ENCODE assay signal across 12 cellular contexts in genomic region chr12:110249105-110249504, GRCh38. TPM values are rescaled to one million over a fixed set of nuclear protein-coding genes. Genes with fewer than 3 reads are reported as not detected.
DNase-seq lines count a peak whose midpoint lies in the region; ATAC-seq and TF ChIP-seq lines count a peak whose summit lies in the region.
"Had no signal": no experiment of that assay in that cellular context is flagged by ENCODE, and none has a peak within 500 bp of the region (broad histone marks: within the 10 kb centered on the region; RNA-seq: fewer than 3 reads in every experiment).

No MANE protein-coding gene starts in this region.

- H3K27me3 Mint-ChIP-seq in natural killer cell treated with Interleukin-12 subunit alpha and Interleukin-12 subunit beta and Interleukin-15 and Interleukin-18, amount 100 ng/mL, for 72 hours: no peaks in the 10 kb centered on the region

- peak; percentile 25 to 37 for DNase-seq in Kasumi-1 (lab: John Stamatoyannopoulos, UW)
- DNase-seq in mammary epithelial cell: no peak
- DNase-seq in left lobe of liver (ENCODE audit: low spot score): peak; percentile 45
- no peak for DNase-seq in stomach
- DNase-seq in natural killer cell treated with Interleukin-12 subunit alpha and Interleukin-12 subunit beta and Interleukin-15 and Interleukin-18, amount 100 ng/mL, for 72 hours (ENCODE audit: low spot score): no peak
- DNase-seq: NCI-H1417 treated with DMSO at 0.1 percent for 48 hours, uterus had no signal

- intact Hi-C loops in mammary epithelial cell (cut with micrococcal nuclease) (loop anchor here (2.0 kb wide), 1 partner anchor 14 kb away; no protein-coding TSS in a partner anchor), stomach (cut with DNase I; ENCODE audit: low total_unique reads) (no loop called here)

- no peaks in the 10 kb centered on the region for H3K36me3 Mint-ChIP-seq in natural killer cell treated with Interleukin-12 subunit alpha and Interleukin-12 subunit beta and Interleukin-15 and Interleukin-18, amount 100 ng/mL, for 72 hours

- H3K4me3 ChIP-seq in mammary epithelial cell (replicated peaks in 1 of 3; ENCODE audit: insufficient read depth in 1 of 3, low read depth in 2 of 3, low read length in 3 of 3) (no peak overlapping the region), stomach (no peak overlapping the region)
- H3K4me3 ChIP-seq: uterus had no signal

- peaks cover 3% of the 10 kb centered on the region for H3K79me2 ChIP-seq in mammary epithelial cell (ENCODE audit: insufficient read depth, low read length)

- CTCF ChIA-PET in mammary epithelial cell (lab: Charles Lee; ENCODE audit: low non-redundant PET): interaction anchor here (0.6 kb wide), 1 partner anchor 1147 kb away, joined by 3 read pairs; no protein-coding TSS in a partner anchor

- H3K9me3 Mint-ChIP-seq in natural killer cell treated with Interleukin-12 subunit alpha and Interleukin-12 subunit beta and Interleukin-15 and Interleukin-18, amount 100 ng/mL, for 72 hours: no peaks in the 10 kb centered on the region
- H3K9me3 Mint-ChIP-seq: T-helper 2 cell treated with Interferon-gamma antibody and Interleukin-4, amounts not matched to agents 5 μg/mL and 100 μg/mL, for 36 hours had no signal

- no peaks in the 10 kb centered on the region for H3K36me3 ChIP-seq in mammary epithelial cell (ENCODE audit: insufficient read depth, low read length)
- H3K36me3 ChIP-seq in stomach: peaks cover 0 to 10% (median 0%) of the 10 kb centered on the region in 4 donors
- H3K36me3 ChIP-seq: uterus had no signal

- no peaks in the 10 kb centered on the region for H4K20me1 ChIP-seq in mammary epithelial cell (ENCODE audit: insufficient read depth, low read length)

- no TSS peak for BruUV-seq in mammary epithelial cell (replicated peaks; lab: Mats Ljungman, UMichigan)

- no peak overlapping the region for H3K4me2 ChIP-seq in mammary epithelial cell (ENCODE audit: insufficient read depth, low read depth, low read length)

- peak overlapping the region; percentile 92 for H3K27ac ChIP-seq in mammary epithelial cell (ENCODE audit: insufficient read depth, low read depth, low read length)
- peak overlapping the region; percentile 37 to 84 (median 78) for H3K27ac ChIP-seq in stomach
- H3K27ac ChIP-seq: uterus had no signal

- no peak for TF ChIP-seq POLR2A in stomach (IDR thresholded peaks at IDR 0.05)

- no peak overlapping the region for H3K4me3 Mint-ChIP-seq in natural killer cell treated with Interleukin-12 subunit alpha and Interleukin-12 subunit beta and Interleukin-15 and Interleukin-18, amount 100 ng/mL, for 72 hours
- H3K4me3 Mint-ChIP-seq: T-helper 2 cell treated with Interferon-gamma antibody and Interleukin-4, amounts not matched to agents 5 μg/mL and 100 μg/mL, for 36 hours had no signal

- H3K4me1 ChIP-seq in mammary epithelial cell (ENCODE audit: insufficient read depth, low read length) (peaks cover 39% of the 10 kb centered on the region), stomach (peaks cover 53 to 72% (median 60%) of the 10 kb centered on the region in 4 donors)
- H3K4me1 ChIP-seq: uterus had no signal

- dilution Hi-C loops in mammary epithelial cell (cut with HindIII; ENCODE audit: low sequenced_read_pairs): no loop called here

- H3K27ac Mint-ChIP-seq in natural killer cell treated with Interleukin-12 subunit alpha and Interleukin-12 subunit beta and Interleukin-15 and Interleukin-18, amount 100 ng/mL, for 72 hours: no peak overlapping the region
- H3K27ac Mint-ChIP-seq: T-helper 2 cell treated with Interferon-gamma antibody and Interleukin-4, amounts not matched to agents 5 μg/mL and 100 μg/mL, for 36 hours had no signal

- in situ Hi-C loops in mammary epithelial cell (cut with MboI; ENCODE audit: low sequenced_read_pairs in 2 of 2): no loop called here

- TF ChIP-seq EP300 in stomach (IDR thresholded peaks at IDR 0.05): no peak

- H2AFZ ChIP-seq in mammary epithelial cell (ENCODE audit: low read depth, low read length): peak overlapping the region; percentile 53

- H3K9ac ChIP-seq in mammary epithelial cell (ENCODE audit: insufficient read depth, low read length): no peak overlapping the region

- 73% methylated on average over 4 of the region's 4 CpGs for WGBS in mammary epithelial cell (ENCODE audit: low coverage, missing lambda C conversion rate)
- 33 to 51% (median 47%) methylated on average over 4 of the region's 4 CpGs for WGBS in stomach, 5 donors

- ATAC-seq in left lobe of liver (no peak), GM18870 (IDR thresholded peaks at IDR 0.05; ENCODE audit: unreplicated experiment) (no peak), GM18520 (IDR thresholded peaks at IDR 0.05; ENCODE audit: unreplicated experiment) (no peak), HG02623 (IDR thresholded peaks at IDR 0.05; ENCODE audit: unreplicated experiment) (no peak)
- ATAC-seq in natural killer cell treated with Interleukin-12 subunit alpha and Interleukin-12 subunit beta and Interleukin-15 and Interleukin-18, amount 100 ng/mL, for 72 hours: no peak
- ATAC-seq: esophagus mucosa had no signal

- H3K9me3 ChIP-seq in mammary epithelial cell (replicated peaks; ENCODE audit: insufficient read depth, low read length) (no peaks in the 10 kb centered on the region), stomach (no peaks in the 10 kb centered on the region)
- H3K9me3 ChIP-seq: uterus had no signal

- TF ChIP-seq CTCF in mammary epithelial cell (conservative IDR thresholded peaks at IDR 0.05 in 1 of 2, IDR thresholded peaks at IDR 0.05 in 1 of 2; ENCODE audit: extremely low read depth in 1 of 2, insufficient read depth in 1 of 2, low read depth in 1 of 2, low read length in 2 of 2) (no peak), stomach (IDR thresholded peaks at IDR 0.05) (no peak)

- H3K4me1 Mint-ChIP-seq in natural killer cell treated with Interleukin-12 subunit alpha and Interleukin-12 subunit beta and Interleukin-15 and Interleukin-18, amount 100 ng/mL, for 72 hours (ENCODE audit: low read depth in 2 of 2): no peaks in the 10 kb centered on the region

- H3K27me3 ChIP-seq in mammary epithelial cell (ENCODE audit: insufficient read depth, low read length) (no peaks in the 10 kb centered on the region), stomach (no peaks in the 10 kb centered on the region)
- H3K27me3 ChIP-seq: uterus had no signal

RNA-seq across cellular contexts. Expression of gene ATP2A2, which starts 31.9 kb away (rescaled TPM):
- total RNA-seq in mammary epithelial cell: 100 to 1,000 TPM; 311 to 337 TPM
- polyA plus RNA-seq in mammary epithelial cell: 156 TPM
- 444 TPM for polyA minus RNA-seq in mammary epithelial cell
- 118 TPM for total RNA-seq in left lobe of liver
- total RNA-seq in stomach: 100 to 1,000 TPM; 102 to 202 (median 118) TPM
- polyA plus RNA-seq in stomach: 10 to 100 TPM; 14.1 to 29.6 (median 23.7) TPM
- total RNA-seq in natural killer cell treated with Interleukin-12 subunit alpha and Interleukin-12 subunit beta and Interleukin-15 and Interleukin-18, amount 100 ng/mL, for 72 hours: 100 to 1,000 TPM; 247 to 359 TPM

Comparison
In these comparisons a context has a peak if more than half of its experiments do, and no peak if none do; other contexts are left out.
1. DNase-seq: peak in Kasumi-1 (2 of 2) and left lobe of liver (single experiment); none in mammary epithelial cell (single experiment), stomach (single experiment) and natural killer cell treated with Interleukin-12 subunit alpha and Interleukin-12 subunit beta and Interleukin-15 and Interleukin-18, amount 100 ng/mL, for 72 hours (single experiment).